In the genomic region with DNA sequence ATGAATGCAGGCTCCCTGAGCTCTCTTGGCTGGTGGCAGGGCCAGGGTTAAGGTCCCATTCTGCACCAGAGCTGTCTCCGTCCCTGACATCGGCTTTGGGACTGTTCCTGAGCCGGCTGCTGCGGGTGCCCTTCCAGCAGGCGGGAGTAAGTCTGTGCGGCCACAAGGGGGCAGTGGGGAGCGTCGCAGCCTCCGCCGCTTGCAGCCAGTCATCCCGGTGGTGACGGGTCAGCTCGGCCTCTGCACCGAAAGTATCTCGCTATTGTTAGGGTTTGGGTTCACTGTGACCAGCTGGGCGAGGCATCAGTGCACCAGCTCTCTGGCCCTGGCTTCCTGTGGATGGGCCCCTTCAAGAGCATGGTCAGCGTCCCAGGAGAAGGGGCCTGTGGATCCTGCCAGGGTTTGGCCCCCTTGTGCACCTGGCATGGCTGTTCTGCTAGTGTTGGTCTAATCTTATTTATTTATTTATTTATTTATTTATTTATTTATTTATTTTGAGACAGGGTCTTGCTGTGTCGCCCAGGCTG, we compare ENCODE assay signal across 8 cellular contexts.
DNase-seq lines count a peak whose midpoint lies in the region; ATAC-seq and FAIRE-seq lines count a peak whose summit lies in the region.

No MANE protein-coding gene starts in this region.

- H3K4me1 Mint-ChIP-seq in central memory CD8-positive, alpha-beta T cell = peaks cover 38% of the 10 kb centered on the region

- peak overlapping the region; percentile 61 for H3K4me3 Mint-ChIP-seq in central memory CD8-positive, alpha-beta T cell

- no peaks in the 10 kb centered on the region for H3K27me3 Mint-ChIP-seq in central memory CD8-positive, alpha-beta T cell

- ATAC-seq in central memory CD8-positive, alpha-beta T cell (replicated peaks; ENCODE audit: extremely low read depth, poor library complexity, severe bottlenecking) = peak; percentile 70
- no peak for ATAC-seq in GM21423 (IDR thresholded peaks at IDR 0.05; ENCODE audit: unreplicated experiment)

- DNase-seq in AG08396 (ENCODE audit: low spot score) (peak; percentile 94), GM19239 (ENCODE audit: insufficient read length, low spot score) (peak; percentile 96), NCI-H1694 (lab: John Stamatoyannopoulos, UW) (peak; percentile 40), kidney glomerular epithelial cell (lab: John Stamatoyannopoulos, UW) (peak; percentile 53)
- DNase-seq in activated CD4-positive, CD25-positive, alpha-beta regulatory T cell treated with anti-CD3 and anti-CD28 coated beads, Interleukin-2, amount 50 U/mL, for 72 hours = peak; percentile 84
- DNase-seq in central memory CD8-positive, alpha-beta T cell (ENCODE audit: low spot score in 2 of 2) = peak; percentile 42 to 52
- DNase-seq in stimulated activated CD4-positive, alpha-beta T cell treated with anti-CD3 and anti-CD28 coated beads, Interleukin-1b, Interleukin-23, amount 100 ng/mL, for 24 hours (ENCODE audit: low read depth in 4 of 4, low spot score in 1 of 4) = peak; percentile 38 to 72 (median 66)

- H3K9me3 Mint-ChIP-seq in central memory CD8-positive, alpha-beta T cell = no peaks in the 10 kb centered on the region

- H3K36me3 Mint-ChIP-seq in central memory CD8-positive, alpha-beta T cell (ENCODE audit: insufficient read depth) = peaks cover 9% of the 10 kb centered on the region

- H3K27ac Mint-ChIP-seq in central memory CD8-positive, alpha-beta T cell (ENCODE audit: low read depth) = peak overlapping the region; percentile 77

- FAIRE-seq in GM19239 (lab: Jason Lieb, UNC) = peak; percentile 82

Comparison
In these comparisons a context has a peak if more than half of its experiments do, and no peak if none do; other contexts are left out.
1. DNase-seq: peak in every context shown above with its lines; median percentile 96 in GM19239; 94 in AG08396; 84 in activated CD4-positive, CD25-positive, alpha-beta regulatory T cell treated with anti-CD3 and anti-CD28 coated beads, Interleukin-2, amount 50 U/mL, for 72 hours; 66 in stimulated activated CD4-positive, alpha-beta T cell treated with anti-CD3 and anti-CD28 coated beads, Interleukin-1b, Interleukin-23, amount 100 ng/mL, for 24 hours; 53 in kidney glomerular epithelial cell; 47 in central memory CD8-positive, alpha-beta T cell; 40 in NCI-H1694.